ENCODE assay signal across 13 cellular contexts in genomic region chr5:143509758-143510221, GRCh38.
DNase-seq lines count a peak whose midpoint lies in the region; ATAC-seq and TF ChIP-seq lines count a peak whose summit lies in the region.
"Had no signal": no experiment of that assay in that cellular context is flagged by ENCODE, and none has a peak within 500 bp of the region (broad histone marks: within the 10 kb centered on the region; RNA-seq: fewer than 3 reads in every experiment).

No MANE protein-coding gene starts in this region.

- no peaks in the 10 kb centered on the region for H3K4me1 Mint-ChIP-seq in activated CD8-positive, alpha-beta T cell treated with anti-CD3 and anti-CD28 coated beads, Interleukin-2, amount 10 ng/mL, durations not matched to agents 7 days and 5 days (ENCODE audit: low read depth)

- no peaks in the 10 kb centered on the region for H3K9me3 Mint-ChIP-seq in activated CD8-positive, alpha-beta T cell treated with anti-CD3 and anti-CD28 coated beads, Interleukin-2, amount 10 ng/mL, durations not matched to agents 7 days and 5 days (ENCODE audit: insufficient read depth)
- H3K9me3 Mint-ChIP-seq: nephron had no signal

- CTCF ChIA-PET in activated CD8-positive, alpha-beta T cell treated with anti-CD3 and anti-CD28 coated beads, Interleukin-2, amount 10 ng/mL, durations not matched to agents 7 days and 5 days (lab: Charles Lee): no interaction called here

- H3K36me3 ChIP-seq in Peyer's patch: no peaks in the 10 kb centered on the region

- H3K27me3 ChIP-seq in Peyer's patch: no peaks in the 10 kb centered on the region

- no peak for TF ChIP-seq POLR2A in Peyer's patch (IDR thresholded peaks at IDR 0.05)

- no peaks in the 10 kb centered on the region for H3K4me1 ChIP-seq in Peyer's patch

- peak; percentile 70 for ATAC-seq in GM18508 (IDR thresholded peaks at IDR 0.05; ENCODE audit: insufficient read depth, unreplicated experiment)
- peak; percentile 96 for ATAC-seq in GM19455 (IDR thresholded peaks at IDR 0.05; ENCODE audit: unreplicated experiment)
- peak; percentile 97 for ATAC-seq in HG02870 (IDR thresholded peaks at IDR 0.05; ENCODE audit: unreplicated experiment)
- ATAC-seq in HG03565 (IDR thresholded peaks at IDR 0.05; ENCODE audit: unreplicated experiment): peak; percentile 94
- ATAC-seq in activated CD8-positive, alpha-beta T cell treated with anti-CD3 and anti-CD28 coated beads, Interleukin-2, amount 10 ng/mL, durations not matched to agents 7 days and 5 days: no peak

- H3K36me3 Mint-ChIP-seq in activated CD8-positive, alpha-beta T cell treated with anti-CD3 and anti-CD28 coated beads, Interleukin-2, amount 10 ng/mL, durations not matched to agents 7 days and 5 days (ENCODE audit: low read depth): no peaks in the 10 kb centered on the region

- no peak overlapping the region for H3K27ac ChIP-seq in Peyer's patch
- H3K27ac ChIP-seq: C4-2B had no signal

- POLR2A ChIA-PET in activated CD8-positive, alpha-beta T cell treated with anti-CD3 and anti-CD28 coated beads, Interleukin-2, amount 10 ng/mL, durations not matched to agents 7 days and 5 days (lab: Charles Lee): no interaction called here

- no peak overlapping the region for H3K27ac Mint-ChIP-seq in activated CD8-positive, alpha-beta T cell treated with anti-CD3 and anti-CD28 coated beads, Interleukin-2, amount 10 ng/mL, durations not matched to agents 7 days and 5 days
- H3K27ac Mint-ChIP-seq: nephron had no signal

- no peak overlapping the region for H3K4me3 Mint-ChIP-seq in activated CD8-positive, alpha-beta T cell treated with anti-CD3 and anti-CD28 coated beads, Interleukin-2, amount 10 ng/mL, durations not matched to agents 7 days and 5 days
- H3K4me3 Mint-ChIP-seq: nephron had no signal

- no peaks in the 10 kb centered on the region for H3K27me3 Mint-ChIP-seq in activated CD8-positive, alpha-beta T cell treated with anti-CD3 and anti-CD28 coated beads, Interleukin-2, amount 10 ng/mL, durations not matched to agents 7 days and 5 days (ENCODE audit: low read depth)

- no peaks in the 10 kb centered on the region for H3K9me3 ChIP-seq in Peyer's patch

- DNase-seq in activated CD8-positive, alpha-beta T cell treated with anti-CD3 and anti-CD28 coated beads, Interleukin-2, amount 10 ng/mL, durations not matched to agents 7 days and 5 days: no peak
- no peak for DNase-seq in Peyer's patch
- no peak for DNase-seq in hepatic stellate cell (ENCODE audit: low spot score)
- no peak for DNase-seq in cerebellum (ENCODE audit: low spot score)
- DNase-seq: activated T-cell treated with anti-CD3 and anti-CD28 coated beads, Interleukin-2, amount 50 U/mL, for 48 hours; NCI-H1694 treated with DMSO at 0.1 percent for 48 hours had no signal

- TF ChIP-seq CTCF in Peyer's patch (IDR thresholded peaks at IDR 0.05): no peak

- H3K4me3 ChIP-seq in Peyer's patch: no peak overlapping the region
- H3K4me3 ChIP-seq: smooth muscle cell had no signal
